Comparison of ENCODE assay signal across 21 cellular contexts in the genomic region with DNA sequence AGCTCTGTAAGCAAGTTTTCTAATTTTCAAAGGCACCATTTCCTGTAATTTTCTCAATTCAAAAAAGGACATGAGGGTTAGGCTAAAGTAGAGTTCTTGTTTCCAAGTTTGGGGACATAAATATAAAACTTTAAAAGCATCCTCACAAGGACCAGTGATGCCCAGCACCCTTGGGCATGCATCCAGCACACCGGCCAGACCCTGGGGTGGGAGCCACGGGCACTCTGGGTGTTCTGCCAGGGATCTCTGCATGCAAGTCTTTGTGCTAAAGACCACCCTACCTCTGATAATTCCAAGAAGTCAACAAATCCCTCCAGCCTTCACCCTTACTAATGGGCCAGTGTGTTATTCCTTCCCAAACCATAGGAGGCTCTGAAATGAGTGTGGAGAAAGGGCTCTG.
"Had no signal": no experiment of that assay in that cellular context is flagged by ENCODE, and none has a peak within 500 bp of the region (broad histone marks: within the 10 kb centered on the region; RNA-seq: fewer than 3 reads in every experiment).

No MANE protein-coding gene starts in this region.

- H3K4me3 ChIP-seq: breast epithelium, heart left ventricle, left lung, lung, prostate gland, testis, vagina had no signal

- H3K27me3 ChIP-seq: breast epithelium, heart left ventricle, left lung, testis, vagina had no signal

- H3K4me1 ChIP-seq: left lung, prostate gland, vagina had no signal

- H3K27ac ChIP-seq: heart left ventricle, left lung, prostate gland, testis, vagina had no signal

- H3K4me1 Mint-ChIP-seq: activated B cell treated with CpG ODN at 0.5 μM for 24 hours had no signal

- DNase-seq: activated B cell treated with CpG ODN at 0.5 μM for 24 hours; activated CD4-positive, alpha-beta memory T cell treated with anti-CD3 and anti-CD28 coated beads for 36 hours; activated CD4-positive, alpha-beta T cell treated with anti-CD3 and anti-CD28 coated beads for 36 hours; activated T-cell treated with anti-CD3 and anti-CD28 coated beads, Interleukin-2, amount 50 U/mL, for 1 hour; cortex of kidney; heart left ventricle; left lung; stimulated activated CD4-positive, alpha-beta T cell treated with anti-CD3 and anti-CD28 coated beads, Interleukin-12 subunit alpha, Interleukin-12 subunit beta, amount 100 ng/mL, for 4 hours; stimulated activated CD4-positive, alpha-beta T cell treated with anti-CD3 and anti-CD28 coated beads, Interleukin-1b, Interleukin-23, amount 100 ng/mL, for 48 hours; T1000; trophoblast cell had no signal

- H3K27ac Mint-ChIP-seq: activated B cell treated with CpG ODN at 0.5 μM for 24 hours; activated CD4-positive, alpha-beta memory T cell treated with anti-CD3 and anti-CD28 coated beads for 36 hours; activated T-helper 17 cell treated with anti-CD3 and anti-CD28 coated beads, Interleukin-2, amount 50 U/mL, for 72 hours; natural killer cell had no signal

- ATAC-seq: activated CD4-positive, alpha-beta T cell treated with anti-CD3 and anti-CD28 coated beads for 36 hours; activated naive CD4-positive, alpha-beta T cell treated with anti-CD3 and anti-CD28 coated beads, Interleukin-2, amount 50 U/mL, for 72 hours; activated T-helper 17 cell treated with anti-CD3 and anti-CD28 coated beads, Interleukin-2, amount 50 U/mL, for 72 hours; heart left ventricle; left lung; natural killer cell; right cardiac atrium; stimulated activated naive CD8-positive, alpha-beta T cell treated with anti-CD3 and anti-CD28 coated beads, Interleukin-15, amount 100 ng/mL, for 72 hours had no signal

- H3K36me3 ChIP-seq: breast epithelium, prostate gland had no signal

- H3K36me3 Mint-ChIP-seq: activated CD4-positive, alpha-beta memory T cell treated with anti-CD3 and anti-CD28 coated beads for 36 hours; activated naive CD4-positive, alpha-beta T cell treated with anti-CD3 and anti-CD28 coated beads, Interleukin-2, amount 50 U/mL, for 72 hours; natural killer cell had no signal

- H3K9me3 Mint-ChIP-seq: activated CD4-positive, alpha-beta memory T cell treated with anti-CD3 and anti-CD28 coated beads for 36 hours; activated naive CD4-positive, alpha-beta T cell treated with anti-CD3 and anti-CD28 coated beads, Interleukin-2, amount 50 U/mL, for 72 hours; activated T-helper 17 cell treated with anti-CD3 and anti-CD28 coated beads, Interleukin-2, amount 50 U/mL, for 72 hours; natural killer cell; stimulated activated naive CD8-positive, alpha-beta T cell treated with anti-CD3 and anti-CD28 coated beads, Interleukin-15, amount 100 ng/mL, for 72 hours had no signal

- H3K9me3 ChIP-seq: breast epithelium, left lung, prostate gland, testis, vagina had no signal

- H3K4me3 Mint-ChIP-seq: activated B cell treated with CpG ODN at 0.5 μM for 24 hours; activated CD4-positive, alpha-beta memory T cell treated with anti-CD3 and anti-CD28 coated beads for 36 hours; activated CD4-positive, alpha-beta T cell treated with anti-CD3 and anti-CD28 coated beads for 36 hours; activated T-helper 17 cell treated with anti-CD3 and anti-CD28 coated beads, Interleukin-2, amount 50 U/mL, for 72 hours; natural killer cell; stimulated activated naive CD8-positive, alpha-beta T cell treated with anti-CD3 and anti-CD28 coated beads, Interleukin-15, amount 100 ng/mL, for 72 hours had no signal

- H3K27me3 Mint-ChIP-seq: activated B cell treated with CpG ODN at 0.5 μM for 24 hours; activated CD4-positive, alpha-beta memory T cell treated with anti-CD3 and anti-CD28 coated beads for 36 hours; activated CD4-positive, alpha-beta T cell treated with anti-CD3 and anti-CD28 coated beads for 36 hours; activated T-helper 17 cell treated with anti-CD3 and anti-CD28 coated beads, Interleukin-2, amount 50 U/mL, for 72 hours; stimulated activated naive CD8-positive, alpha-beta T cell treated with anti-CD3 and anti-CD28 coated beads, Interleukin-15, amount 100 ng/mL, for 72 hours had no signal
